Comparison of ENCODE assay signal across 12 cellular contexts in the genomic region with DNA sequence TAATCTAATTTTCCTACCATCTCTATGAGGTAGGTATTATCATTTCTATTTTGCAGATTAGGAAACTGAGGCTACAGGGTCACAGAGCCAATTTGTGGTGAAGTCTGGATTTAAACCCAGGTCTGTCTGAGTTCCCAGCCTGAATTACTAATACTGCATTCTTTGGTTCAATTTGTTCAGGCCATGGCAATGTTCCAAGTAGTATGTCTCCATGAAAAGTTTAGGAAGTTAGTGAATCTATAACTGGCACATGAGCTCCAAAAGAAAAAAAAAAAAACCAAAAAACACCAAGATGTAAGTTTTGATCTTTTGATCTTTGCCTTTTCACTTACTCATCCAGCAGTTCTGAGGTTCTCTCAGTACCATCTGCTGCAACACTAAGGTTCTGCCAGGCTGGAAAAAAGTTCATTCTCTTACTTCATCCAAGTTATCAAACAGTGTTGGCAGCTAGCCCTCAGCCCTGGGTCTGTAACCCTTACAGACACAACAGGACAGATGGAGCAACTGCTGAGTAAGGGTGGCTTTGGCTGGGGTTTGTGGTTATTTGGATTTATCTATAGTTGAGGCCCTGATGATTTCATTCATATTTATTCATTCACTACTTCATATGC.
A peak's percentile ranks its signal among the peaks of the same experiment; 100 is the strongest.
DNase-seq lines count a peak whose midpoint lies in the region; FAIRE-seq and TF ChIP-seq lines count a peak whose summit lies in the region.
"Had no signal": no experiment of that assay in that cellular context is flagged by ENCODE, and none has a peak within 500 bp of the region (broad histone marks: within the 10 kb centered on the region; RNA-seq: fewer than 3 reads in every experiment).

No MANE protein-coding gene starts in this region.

- H3K9ac ChIP-seq in adipocyte (ENCODE audit: low read length), result peak overlapping the region; percentile 5

- TF ChIP-seq POLR2A in H54 (IDR thresholded peaks at IDR 0.05; ENCODE audit: low read depth, low read length), result no peak

- peak; percentile 55 for FAIRE-seq in H54 (lab: Jason Lieb, UNC)
- FAIRE-seq: colon had no signal

- no peak for TF ChIP-seq CTCF in AG04449 (IDR thresholded peaks at IDR 0.05; ENCODE audit: insufficient read depth, low read length, missing control alignments)

- CTCF ChIA-PET in AG04449 (lab: Yijun Ruan, JAX) (interaction anchor here (1.1 to 2.9 kb wide), 2 partner anchors 46 to 202 kb away, joined by 3 to 10 read pairs; no protein-coding TSS in a partner anchor), HEK293T (lab: Yijun Ruan, JAX) (no interaction called here)

- peaks cover 55% of the 10 kb centered on the region for H3K4me1 ChIP-seq in adipocyte (ENCODE audit: control insufficient read depth, insufficient read depth, low read length)

- H3K4me3 ChIP-seq in AG04449 (ENCODE audit: low read depth, low read length) (no peak overlapping the region), adipocyte (ENCODE audit: low read length) (no peak overlapping the region)

- no peaks in the 10 kb centered on the region for H3K27me3 ChIP-seq in adipocyte (replicated peaks; ENCODE audit: control insufficient read depth, insufficient read depth, low read length)

- DNase-seq in AG04449 (ENCODE audit: low read depth, low spot score) (peak; percentile 69), H54 (ENCODE audit: insufficient read length, low spot score) (no peak), adipocyte (ENCODE audit: low read depth) (peak; percentile 84), kidney tubule cell (ENCODE audit: low spot score) (peak; percentile 58), HEK293T (ENCODE audit: extremely low spot score) (no peak), GM19238 (ENCODE audit: insufficient read length, low spot score) (no peak), NCI-H1105 (lab: John Stamatoyannopoulos, UW) (no peak), NCI-H2029 treated with DMSO at 0.1 percent for 48 hours (lab: John Stamatoyannopoulos, UW) (no peak)
- DNase-seq: activated T-cell treated with anti-CD3 and anti-CD28 coated beads, Interleukin-2, amount 50 U/mL, for 1 hour; NCI-H748 treated with DMSO at 0.1 percent for 48 hours; T-helper 9 cell had no signal

- POLR2A ChIA-PET in AG04449 (lab: Yijun Ruan, JAX) (interaction anchor here (1.1 kb wide), 1 partner anchor 13 kb away, joined by 5 read pairs; no protein-coding TSS in a partner anchor), HEK293T (lab: Yijun Ruan, JAX) (interaction anchor here (1.7 kb wide), 1 partner anchor 19 kb away, joined by 7 read pairs; the partner anchor contains the start of gene ATP6V1G1)

- H3K36me3 ChIP-seq in adipocyte (ENCODE audit: control insufficient read depth, insufficient read depth, low read length, severe bottlenecking), result no peaks in the 10 kb centered on the region

- peaks cover 3% of the 10 kb centered on the region for H3K9me3 ChIP-seq in adipocyte (ENCODE audit: control insufficient read depth, low read length)

TF ChIP-seq in HEK293T, 16 proteins besides CTCF, POLR2A, EP300 and RAD21:
- TF ChIP-seq FOXA1 (IDR thresholded peaks at IDR 0.05), result no peak
- no peak for TF ChIP-seq L3MBTL2 (conservative IDR thresholded peaks at IDR 0.05)
- TF ChIP-seq LEF1 (IDR thresholded peaks at IDR 0.05; ENCODE audit: borderline replicate concordance), result no peak
- no peak for TF ChIP-seq TARDBP (IDR thresholded peaks at IDR 0.05)
- TF ChIP-seq CTBP1 (IDR thresholded peaks at IDR 0.05; ENCODE audit: borderline replicate concordance), result no peak
- TF ChIP-seq ELF4 (IDR thresholded peaks at IDR 0.05), result no peak
- TF ChIP-seq BHLHE40 (IDR thresholded peaks at IDR 0.05; ENCODE audit: borderline replicate concordance), result no peak
- no peak for TF ChIP-seq SUZ12 (IDR thresholded peaks at IDR 0.05)
- no peak for TF ChIP-seq HDGF (IDR thresholded peaks at IDR 0.05; ENCODE audit: borderline replicate concordance)
- no peak for TF ChIP-seq FOXK2 (IDR thresholded peaks at IDR 0.05)
- no peak for TF ChIP-seq FOXM1 (IDR thresholded peaks at IDR 0.05; ENCODE audit: borderline replicate concordance)
- no peak for TF ChIP-seq NFRKB (IDR thresholded peaks at IDR 0.05)

Comparison
In these comparisons a context has a peak if more than half of its experiments do, and no peak if none do; other contexts are left out.
1. DNase-seq: peak in AG04449 (single experiment), adipocyte (single experiment) and kidney tubule cell (single experiment); none in H54 (single experiment), HEK293T (single experiment), GM19238 (single experiment), NCI-H1105 (single experiment) and NCI-H2029 treated with DMSO at 0.1 percent for 48 hours (single experiment).